ENCODE assay signal across 23 cellular contexts in genomic region chr1:1153874-1154273, GRCh38. TPM values are rescaled to one million over a fixed set of nuclear protein-coding genes. Genes with fewer than 3 reads are reported as not detected.
A peak's percentile ranks its signal among the peaks of the same experiment; 100 is the strongest.
DNase-seq lines count a peak whose midpoint lies in the region; ATAC-seq and TF ChIP-seq lines count a peak whose summit lies in the region.
"Had no signal": no experiment of that assay in that cellular context is flagged by ENCODE, and none has a peak within 500 bp of the region (broad histone marks: within the 10 kb centered on the region; RNA-seq: fewer than 3 reads in every experiment).

No MANE protein-coding gene starts in this region.

- no peaks in the 10 kb centered on the region for H3K4me1 Mint-ChIP-seq in Caco-2 (ENCODE audit: low read depth, unreplicated experiment)
- peaks cover 5% of the 10 kb centered on the region for H3K4me1 Mint-ChIP-seq in nephron
- H3K4me1 Mint-ChIP-seq: activated CD4-positive, alpha-beta T cell treated with anti-CD3 and anti-CD28 coated beads for 36 hours had no signal

- H3K27ac Mint-ChIP-seq in Caco-2 (ENCODE audit: unreplicated experiment) (peak overlapping the region; percentile 27), nephron (peak overlapping the region in 2 of 3 experiments; percentile 14 to 61)
- H3K27ac Mint-ChIP-seq: activated CD4-positive, alpha-beta T cell treated with anti-CD3 and anti-CD28 coated beads for 36 hours had no signal

- intact Hi-C loops in Caco-2 (cut with micrococcal nuclease; ENCODE audit: unreplicated experiment), result no loop called here

- no peak for TF ChIP-seq CTCF in Caco-2 (IDR thresholded peaks at IDR 0.05; ENCODE audit: insufficient read depth in 1 of 2, low read depth in 1 of 2, low read length in 1 of 2, severe bottlenecking in 1 of 2, unreplicated experiment in 1 of 2)
- TF ChIP-seq CTCF in VCaP (conservative IDR thresholded peaks at IDR 0.05), result no peak
- TF ChIP-seq CTCF in fibroblast of villous mesenchyme (IDR thresholded peaks at IDR 0.05; ENCODE audit: insufficient read depth, low read depth, low read length), result no peak
- no peak for TF ChIP-seq CTCF in nephron (IDR thresholded peaks at IDR 0.05; ENCODE audit: unreplicated experiment in 3 of 3)
- TF ChIP-seq CTCF in GM13976 (IDR thresholded peaks at IDR 0.05; ENCODE audit: borderline replicate concordance, control extremely low read depth, extremely low read depth, insufficient read depth, missing control alignments), result no peak

- no peaks in the 10 kb centered on the region for H3K27me3 ChIP-seq in Caco-2 (replicated peaks; ENCODE audit: control insufficient read depth, insufficient read depth, low read length)

- DNase-seq in Caco-2, result no peak
- peak; percentile 16 for DNase-seq in fibroblast of villous mesenchyme (ENCODE audit: low read depth)
- DNase-seq in GM13976 (ENCODE audit: low spot score), result no peak
- DNase-seq: activated CD4-positive, alpha-beta T cell treated with anti-CD3 and anti-CD28 coated beads for 36 hours; activated CD8-positive, alpha-beta memory T cell treated with anti-CD3 and anti-CD28 coated beads, Interleukin-2, amount 50 U/mL, for 4 hours; activated naive CD4-positive, alpha-beta T cell; cortex of kidney; DMS 273 treated with DMSO at 0.1 percent for 48 hours; KG1; kidney; NCI-H1092; NCI-H2081 treated with DMSO at 0.1 percent for 48 hours; NCI-H524; SHP77; stimulated activated CD4-positive, alpha-beta T cell treated with anti-CD3 and anti-CD28 coated beads, Interleukin-2, amount 100 ng/mL, for 48 hours had no signal

- no peaks in the 10 kb centered on the region for H3K9me3 ChIP-seq in Caco-2

- CTCF ChIA-PET in Caco-2 (lab: Charles Lee), result no interaction called here

- H3K4me3 Mint-ChIP-seq in Caco-2 (ENCODE audit: unreplicated experiment) (no peak overlapping the region), nephron (no peak overlapping the region)
- H3K4me3 Mint-ChIP-seq: activated CD4-positive, alpha-beta T cell treated with anti-CD3 and anti-CD28 coated beads for 36 hours had no signal

- no peak for ATAC-seq in HG03159 (IDR thresholded peaks at IDR 0.05; ENCODE audit: unreplicated experiment)
- ATAC-seq in HG03097 (IDR thresholded peaks at IDR 0.05; ENCODE audit: low FRiP score, unreplicated experiment), result no peak
- no peak for ATAC-seq in HG02973 (IDR thresholded peaks at IDR 0.05; ENCODE audit: unreplicated experiment)
- ATAC-seq: activated CD4-positive, alpha-beta T cell treated with anti-CD3 and anti-CD28 coated beads for 36 hours had no signal

- POLR2A ChIA-PET in Caco-2 (lab: Charles Lee), result interaction anchor here (0.7 kb wide), 1 partner anchor 9 kb away, joined by 3 read pairs; no protein-coding TSS in a partner anchor

- in situ Hi-C loops in GM13976 (cut with MboI; ENCODE audit: low sequenced_read_pairs, unreplicated experiment), result no loop called here

- peak overlapping the region; percentile 57 for H3K27ac ChIP-seq in VCaP
- H3K27ac ChIP-seq: HL-60 had no signal

- H3K9me3 Mint-ChIP-seq in Caco-2 (ENCODE audit: unreplicated experiment) (peaks cover 25% of the 10 kb centered on the region), nephron (peaks cover 20% of the 10 kb centered on the region)

- peaks cover 6% of the 10 kb centered on the region; the same call in 1 of the 2 replicates for H3K4me1 ChIP-seq in Caco-2

- BruUV-seq in Caco-2 (replicated peaks; lab: Mats Ljungman, UMichigan), result no TSS peak

- H3K4me3 ChIP-seq in Caco-2 (ENCODE audit: low read depth, low read length) (no peak overlapping the region), fibroblast of villous mesenchyme (ENCODE audit: low read depth, low read length) (no peak overlapping the region)

- H3K36me3 Mint-ChIP-seq in Caco-2 (ENCODE audit: insufficient read depth, unreplicated experiment) (peaks cover 11% of the 10 kb centered on the region), nephron (ENCODE audit: low read depth) (peaks cover 20% of the 10 kb centered on the region)

- H3K36me3 ChIP-seq in Caco-2 (ENCODE audit: control insufficient read depth, insufficient read depth, low read length), result no peaks in the 10 kb centered on the region

- H3K27me3 Mint-ChIP-seq in Caco-2 (ENCODE audit: insufficient read depth, unreplicated experiment), result no peaks in the 10 kb centered on the region
- H3K27me3 Mint-ChIP-seq in nephron (ENCODE audit: low read depth), result peaks cover 12% of the 10 kb centered on the region
- H3K27me3 Mint-ChIP-seq: activated CD4-positive, alpha-beta T cell treated with anti-CD3 and anti-CD28 coated beads for 36 hours had no signal

RNA-seq across cellular contexts. Expression of gene TTLL10, which starts 19.8 kb away (rescaled TPM):
- total RNA-seq in Caco-2 (2022) (0.29 and 1.2 TPM in 2 replicates), fibroblast of villous mesenchyme (not detected in 2 replicates)
- total RNA-seq: activated CD4-positive, alpha-beta T cell treated with anti-CD3 and anti-CD28 coated beads for 36 hours; epithelial cell of proximal tubule; osteoblast had no signal

RNA-seq across cellular contexts. Expression of gene C1orf159, which starts 38.0 kb away (rescaled TPM):
- total RNA-seq in Caco-2 (2022) (12.9 and 14.0 TPM in 2 replicates), fibroblast of villous mesenchyme (6.5 and 7.1 TPM in 2 replicates)

RNA-seq across cellular contexts. Expression of gene TNFRSF18, which starts 52.5 kb away (rescaled TPM):
- total RNA-seq in Caco-2 (2022) (not detected in 2 replicates), fibroblast of villous mesenchyme (not detected in 2 replicates)
- total RNA-seq: osteoblast had no signal
